7 cellular contexts compared by ENCODE assay signal in genomic region chr18:44130365-44130942, GRCh38.
DNase-seq lines count a peak whose midpoint lies in the region; ATAC-seq and TF ChIP-seq lines count a peak whose summit lies in the region.

No MANE protein-coding gene starts in this region.

- TF ChIP-seq CTCF in GM06990 (IDR thresholded peaks at IDR 0.05; ENCODE audit: insufficient read depth, low read length, poor library complexity, severe bottlenecking): peak; percentile 72
- TF ChIP-seq CTCF in coronary artery (IDR thresholded peaks at IDR 0.05): peak; percentile 42

- no peak overlapping the region for H3K27ac ChIP-seq in coronary artery

- peak; percentile 81 for ATAC-seq in HG03159 (IDR thresholded peaks at IDR 0.05; ENCODE audit: unreplicated experiment)

- DNase-seq in GM06990 (ENCODE audit: extremely low read depth, insufficient read length) (no peak), NCI-H748 (lab: John Stamatoyannopoulos, UW; ENCODE audit: unreplicated experiment) (peak; percentile 93), coronary artery (ENCODE audit: low spot score) (no peak), lung microvascular endothelial cell (ENCODE audit: low read depth in 2 of 2) (peak; percentile 71 to 76)
- DNase-seq in stimulated activated CD4-positive, alpha-beta T cell treated with anti-CD3 and anti-CD28 coated beads, Interleukin-1b, Interleukin-23, amount 100 ng/mL, for 48 hours: no peak
- no peak for DNase-seq in activated effector memory CD4-positive, alpha-beta T cell treated with anti-CD3 and anti-CD28 coated beads, Interleukin-2, amount 50 U/mL, for 16 hours

- H3K27me3 ChIP-seq in GM06990 (replicated peaks; ENCODE audit: control insufficient read depth, insufficient read depth, low read length): no peaks in the 10 kb centered on the region

- H3K4me3 ChIP-seq in GM06990 (replicated peaks; ENCODE audit: low read depth, low read length) (no peak overlapping the region), coronary artery (no peak overlapping the region)

- no peaks in the 10 kb centered on the region for H3K36me3 ChIP-seq in GM06990 (ENCODE audit: control insufficient read depth, insufficient read depth, low read length)

Comparison
In these comparisons a context has a peak if more than half of its experiments do, and no peak if none do; other contexts are left out.
1. DNase-seq: peak in NCI-H748 (single experiment) and lung microvascular endothelial cell (2 of 2); none in GM06990 (single experiment), coronary artery (single experiment), stimulated activated CD4-positive, alpha-beta T cell treated with anti-CD3 and anti-CD28 coated beads, Interleukin-1b, Interleukin-23, amount 100 ng/mL, for 48 hours (single experiment) and activated effector memory CD4-positive, alpha-beta T cell treated with anti-CD3 and anti-CD28 coated beads, Interleukin-2, amount 50 U/mL, for 16 hours (single experiment).